13 cellular contexts compared by ENCODE assay signal in genomic region chr12:9940370-9940769, GRCh38. TPM values are rescaled to one million over a fixed set of nuclear protein-coding genes. Genes with fewer than 3 reads are reported as not detected.
A peak's percentile ranks its signal among the peaks of the same experiment; 100 is the strongest.
DNase-seq lines count a peak whose midpoint lies in the region; ATAC-seq, FAIRE-seq and TF ChIP-seq lines count a peak whose summit lies in the region.
"Had no signal": no experiment of that assay in that cellular context is flagged by ENCODE, and none has a peak within 500 bp of the region (broad histone marks: within the 10 kb centered on the region; RNA-seq: fewer than 3 reads in every experiment).

No MANE protein-coding gene starts in this region.

- no peak overlapping the region for H2AFZ ChIP-seq in mesenchymal stem cell (ENCODE audit: low read depth, low read length)

- no peak overlapping the region for H3K4me3 Mint-ChIP-seq in Caco-2 (ENCODE audit: unreplicated experiment)
- H3K4me3 Mint-ChIP-seq: activated CD8-positive, alpha-beta memory T cell treated with anti-CD3 and anti-CD28 coated beads, Interleukin-2, amount 10 ng/mL, durations not matched to agents 7 days and 5 days; stimulated activated effector memory CD8-positive, alpha-beta T cell treated with anti-CD3 and anti-CD28 coated beads, Interleukin-12 subunit alpha, Interleukin-12 subunit beta, amount 100 ng/mL, for 72 hours had no signal

- no peak overlapping the region for H4K91ac ChIP-seq in mesenchymal stem cell (ENCODE audit: low read length)

- no peak overlapping the region for H4K8ac ChIP-seq in mesenchymal stem cell (ENCODE audit: low read length)

- H3K36me3 ChIP-seq in Caco-2 (ENCODE audit: control insufficient read depth, insufficient read depth, low read length), result no peaks in the 10 kb centered on the region
- H3K36me3 ChIP-seq in mesenchymal stem cell (ENCODE audit: control insufficient read depth in 1 of 2, insufficient read depth in 2 of 2, low read depth in 1 of 2, low read length in 2 of 2), result no peaks in the 10 kb centered on the region
- H3K36me3 ChIP-seq: right atrium auricular region had no signal

- no peak overlapping the region for H3K18ac ChIP-seq in mesenchymal stem cell (ENCODE audit: low read depth in 1 of 2, low read length in 2 of 2)

- no peaks in the 10 kb centered on the region for H3K79me1 ChIP-seq in mesenchymal stem cell (replicated peaks; ENCODE audit: low read length, poor library complexity, severe bottlenecking)

- no peak overlapping the region for H2BK15ac ChIP-seq in mesenchymal stem cell (ENCODE audit: low read depth, poor library complexity, severe bottlenecking)

- H3K4ac ChIP-seq in mesenchymal stem cell (ENCODE audit: low read depth in 1 of 2, low read length in 2 of 2), result no peak overlapping the region

- H3K23ac ChIP-seq in mesenchymal stem cell (ENCODE audit: low read length in 2 of 2), result no peak overlapping the region

- no peaks in the 10 kb centered on the region for H3K4me1 ChIP-seq in Caco-2
- no peaks in the 10 kb centered on the region for H3K4me1 ChIP-seq in mesenchymal stem cell (ENCODE audit: control insufficient read depth, insufficient read depth, low read depth, low read length)
- H3K4me1 ChIP-seq: right atrium auricular region had no signal

- POLR2A ChIA-PET in Caco-2 (lab: Charles Lee), result no interaction called here

- H2BK12ac ChIP-seq in mesenchymal stem cell (ENCODE audit: low read length in 2 of 2), result no peak overlapping the region

- no peaks in the 10 kb centered on the region for H3K9me3 Mint-ChIP-seq in Caco-2 (ENCODE audit: unreplicated experiment)
- H3K9me3 Mint-ChIP-seq: stimulated activated effector memory CD8-positive, alpha-beta T cell treated with anti-CD3 and anti-CD28 coated beads, Interleukin-12 subunit alpha, Interleukin-12 subunit beta, amount 100 ng/mL, for 72 hours had no signal

- H3K27ac Mint-ChIP-seq in Caco-2 (ENCODE audit: unreplicated experiment), result no peak overlapping the region
- H3K27ac Mint-ChIP-seq: activated CD8-positive, alpha-beta memory T cell treated with anti-CD3 and anti-CD28 coated beads, Interleukin-2, amount 10 ng/mL, durations not matched to agents 7 days and 5 days; stimulated activated effector memory CD8-positive, alpha-beta T cell treated with anti-CD3 and anti-CD28 coated beads, Interleukin-12 subunit alpha, Interleukin-12 subunit beta, amount 100 ng/mL, for 72 hours had no signal

- H2AK5ac ChIP-seq in mesenchymal stem cell (ENCODE audit: low read length, severe bottlenecking), result no peak overlapping the region

- H3K4me2 ChIP-seq in mesenchymal stem cell (ENCODE audit: low read length, poor library complexity, severe bottlenecking), result no peak overlapping the region

- WGBS in mesenchymal stem cell, result 13% methylated on average over 2 of the region's 2 CpGs

- intact Hi-C loops in Caco-2 (cut with micrococcal nuclease; ENCODE audit: unreplicated experiment), result no loop called here

- H2BK5ac ChIP-seq in mesenchymal stem cell (ENCODE audit: low read depth, low read length, poor library complexity, severe bottlenecking), result no peak overlapping the region

- no peak overlapping the region for H3K9ac ChIP-seq in mesenchymal stem cell (ENCODE audit: low read length)

- no peaks in the 10 kb centered on the region for H3K36me3 Mint-ChIP-seq in Caco-2 (ENCODE audit: insufficient read depth, unreplicated experiment)
- H3K36me3 Mint-ChIP-seq: activated CD8-positive, alpha-beta memory T cell treated with anti-CD3 and anti-CD28 coated beads, Interleukin-2, amount 10 ng/mL, durations not matched to agents 7 days and 5 days; stimulated activated effector memory CD8-positive, alpha-beta T cell treated with anti-CD3 and anti-CD28 coated beads, Interleukin-12 subunit alpha, Interleukin-12 subunit beta, amount 100 ng/mL, for 72 hours had no signal

- no TSS peak for BruUV-seq in Caco-2 (replicated peaks; lab: Mats Ljungman, UMichigan)

- ATAC-seq in HG03457 (IDR thresholded peaks at IDR 0.05; ENCODE audit: unreplicated experiment) (no peak), HG02938 (IDR thresholded peaks at IDR 0.05; ENCODE audit: unreplicated experiment) (no peak), esophagus mucosa (no peak)
- ATAC-seq: activated CD8-positive, alpha-beta memory T cell treated with anti-CD3 and anti-CD28 coated beads, Interleukin-2, amount 10 ng/mL, durations not matched to agents 7 days and 5 days; stimulated activated effector memory CD8-positive, alpha-beta T cell treated with anti-CD3 and anti-CD28 coated beads, Interleukin-12 subunit alpha, Interleukin-12 subunit beta, amount 100 ng/mL, for 72 hours had no signal

- H3K9me3 ChIP-seq in Caco-2, result no peaks in the 10 kb centered on the region
- no peaks in the 10 kb centered on the region for H3K9me3 ChIP-seq in mesenchymal stem cell (ENCODE audit: control insufficient read depth, low read length)
- H3K9me3 ChIP-seq: right atrium auricular region had no signal

- FAIRE-seq in HTR-8/SVneo (lab: Jason Lieb, UNC), result no peak
- FAIRE-seq: GM12891 had no signal

- TF ChIP-seq CTCF in Caco-2 (IDR thresholded peaks at IDR 0.05; ENCODE audit: insufficient read depth in 1 of 2, low read depth in 1 of 2, low read length in 1 of 2, severe bottlenecking in 1 of 2, unreplicated experiment in 1 of 2) (peak; percentile 28 to 42), HL-60 (IDR thresholded peaks at IDR 0.05; ENCODE audit: insufficient read depth, low read length) (peak; percentile 38), WI38 (IDR thresholded peaks at IDR 0.05; ENCODE audit: low read depth, low read length) (peak; percentile 27; the same call in 1 of the 2 replicates)

- CTCF ChIA-PET in Caco-2 (lab: Charles Lee), result no interaction called here

- H3K4me3 ChIP-seq in Caco-2 (ENCODE audit: low read depth, low read length) (no peak overlapping the region), HL-60 (replicated peaks; ENCODE audit: insufficient read depth, low read length) (no peak overlapping the region), WI38 (ENCODE audit: low read depth, low read length) (no peak overlapping the region), mesenchymal stem cell (ENCODE audit: insufficient read depth in 1 of 2, low read depth in 1 of 2, low read length in 2 of 2) (no peak overlapping the region)
- H3K4me3 ChIP-seq: right atrium auricular region had no signal

- H2BK120ac ChIP-seq in mesenchymal stem cell (ENCODE audit: low read depth, low read length), result no peak overlapping the region

- H3K27me3 ChIP-seq in Caco-2 (replicated peaks; ENCODE audit: control insufficient read depth, insufficient read depth, low read length) (no peaks in the 10 kb centered on the region), HL-60 (ENCODE audit: insufficient read depth, poor library complexity, severe bottlenecking) (no peaks in the 10 kb centered on the region), mesenchymal stem cell (ENCODE audit: control insufficient read depth in 1 of 2, insufficient read depth in 1 of 2, low read length in 2 of 2) (peaks cover 8 to 13% of the 10 kb centered on the region in 2 experiments)
- H3K27me3 ChIP-seq: right atrium auricular region had no signal

- H3K27ac ChIP-seq in HL-60 (replicated peaks) (no peak overlapping the region), mesenchymal stem cell (ENCODE audit: low read length, poor library complexity, severe bottlenecking) (no peak overlapping the region)
- H3K27ac ChIP-seq: right atrium auricular region had no signal

- DNase-seq in Caco-2 (no peak), HL-60 (ENCODE audit: low read depth in 1 of 2, low spot score in 1 of 2) (peak in 1 of 2 experiments; percentile 54), mesenchymal stem cell (peak; percentile 22), HTR-8/SVneo (ENCODE audit: insufficient read length, low spot score) (no peak)
- DNase-seq: activated CD8-positive, alpha-beta memory T cell treated with anti-CD3 and anti-CD28 coated beads, Interleukin-2, amount 10 ng/mL, durations not matched to agents 7 days and 5 days; cerebellar nuclear complex had no signal

- H3K27me3 Mint-ChIP-seq in Caco-2 (ENCODE audit: insufficient read depth, unreplicated experiment), result peaks cover 27% of the 10 kb centered on the region

- no peak overlapping the region for H3K14ac ChIP-seq in mesenchymal stem cell (ENCODE audit: low read length in 2 of 2)

- no peaks in the 10 kb centered on the region for H3K4me1 Mint-ChIP-seq in Caco-2 (ENCODE audit: low read depth, unreplicated experiment)

RNA-seq across cellular contexts. Expression of gene CLEC2A, which starts 8.2 kb away (rescaled TPM):
- total RNA-seq in Caco-2 (2022) (not detected in 2 replicates), esophagus mucosa (not detected)
- not detected for polyA plus RNA-seq in mesenchymal stem cell (2013, experiment 1 of 2)
- not detected for polyA plus RNA-seq in mesenchymal stem cell (2013, experiment 2 of 2)
- total RNA-seq: activated CD8-positive, alpha-beta memory T cell treated with anti-CD3 and anti-CD28 coated beads, Interleukin-2, amount 10 ng/mL, durations not matched to agents 7 days and 5 days; right atrium auricular region had no signal

RNA-seq across cellular contexts. Expression of gene CLEC12A, which starts 30.8 kb away (rescaled TPM):
- total RNA-seq in Caco-2 (2022) (not detected in 2 replicates), esophagus mucosa (0.36 TPM)
- 0.35 TPM for polyA plus RNA-seq in mesenchymal stem cell (2013, experiment 1 of 2)
- 0.23 TPM for polyA plus RNA-seq in mesenchymal stem cell (2013, experiment 2 of 2)

RNA-seq across cellular contexts. Expression of gene CLEC1B, which starts 58.6 kb away (rescaled TPM):
- total RNA-seq in Caco-2 (2022), result not detected in 2 replicates
- polyA plus RNA-seq in mesenchymal stem cell (2013, experiment 1 of 2), result not detected
- polyA plus RNA-seq in mesenchymal stem cell (2013, experiment 2 of 2), result not detected
- total RNA-seq in esophagus mucosa, result not detected
- total RNA-seq: activated CD8-positive, alpha-beta memory T cell treated with anti-CD3 and anti-CD28 coated beads, Interleukin-2, amount 10 ng/mL, durations not matched to agents 7 days and 5 days; right atrium auricular region had no signal

RNA-seq across cellular contexts. Expression of gene KLRF2, which starts 59.1 kb away (rescaled TPM):
- not detected in 2 replicates for total RNA-seq in Caco-2 (2022)
- not detected for polyA plus RNA-seq in mesenchymal stem cell (2013, experiment 1 of 2)
- not detected for polyA plus RNA-seq in mesenchymal stem cell (2013, experiment 2 of 2)
- not detected for total RNA-seq in esophagus mucosa
- total RNA-seq: right atrium auricular region had no signal
